In the genomic region with DNA sequence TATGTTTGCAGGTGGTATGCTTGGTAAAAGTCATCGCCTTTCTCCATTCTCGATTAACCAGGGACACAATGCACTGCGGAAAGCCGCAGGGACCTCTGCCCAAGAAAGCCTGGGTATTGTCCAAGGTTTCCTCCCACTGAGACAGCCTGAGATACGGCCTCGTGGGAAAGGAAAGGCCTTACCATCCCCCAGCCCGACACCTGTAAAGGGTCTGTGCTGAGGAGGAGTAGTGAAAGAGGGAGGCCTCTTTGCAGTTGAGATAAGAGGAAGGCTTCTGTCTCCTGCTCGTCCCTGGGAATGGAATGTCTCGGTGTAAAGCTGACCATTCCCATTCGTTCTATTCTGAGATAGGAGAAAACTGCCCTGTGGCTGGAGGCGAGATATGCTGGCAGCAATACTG, we compare ENCODE assay signal across 17 cellular contexts. TPM values are rescaled to one million over a fixed set of nuclear protein-coding genes. Genes with fewer than 3 reads are reported as not detected.
"Had no signal": no experiment of that assay in that cellular context is flagged by ENCODE, and none has a peak within 500 bp of the region (broad histone marks: within the 10 kb centered on the region; RNA-seq: fewer than 3 reads in every experiment).

No MANE protein-coding gene starts in this region.

RNA-seq across cellular contexts. Expression of gene TRIM75, which starts 19.7 kb away (rescaled TPM):
- total RNA-seq: activated CD4-positive, alpha-beta memory T cell treated with anti-CD3 and anti-CD28 coated beads, Interleukin-2, amount 10 ng/mL, durations not matched to agents 7 days and 5 days; activated CD4-positive, alpha-beta T cell treated with anti-CD3 and anti-CD28 coated beads, Interleukin-2, amount 10 ng/mL, durations not matched to agents 7 days and 5 days; activated naive CD4-positive, alpha-beta T cell treated with anti-CD3 and anti-CD28 coated beads, Interleukin-2, amount 50 U/mL, for 72 hours; activated naive CD8-positive, alpha-beta T cell treated with anti-CD3 and anti-CD28 coated beads, Interleukin-2, amount 10 ng/mL, durations not matched to agents 7 days and 5 days; activated T-cell treated with anti-CD3 and anti-CD28 coated beads, Interleukin-2, amount 50 U/mL, for 72 hours; astrocyte; bronchial epithelial cell; chondrocyte; dermis blood vessel endothelial cell; endothelial cell of umbilical vein; esophagus squamous epithelium; fibroblast of lung; fibroblast of villous mesenchyme; glomerular endothelial cell; T-helper 17 cell had no signal
- polyA plus RNA-seq: endothelial cell of umbilical vein, esophagus, fibroblast of lung had no signal

RNA-seq across cellular contexts. Expression of gene TRIM60, which starts 41.5 kb away (rescaled TPM):
- total RNA-seq: activated CD4-positive, alpha-beta memory T cell treated with anti-CD3 and anti-CD28 coated beads, Interleukin-2, amount 10 ng/mL, durations not matched to agents 7 days and 5 days; activated CD4-positive, alpha-beta T cell treated with anti-CD3 and anti-CD28 coated beads, Interleukin-2, amount 10 ng/mL, durations not matched to agents 7 days and 5 days; activated naive CD4-positive, alpha-beta T cell treated with anti-CD3 and anti-CD28 coated beads, Interleukin-2, amount 50 U/mL, for 72 hours; activated naive CD8-positive, alpha-beta T cell treated with anti-CD3 and anti-CD28 coated beads, Interleukin-2, amount 10 ng/mL, durations not matched to agents 7 days and 5 days; activated T-cell treated with anti-CD3 and anti-CD28 coated beads, Interleukin-2, amount 50 U/mL, for 72 hours; astrocyte; bronchial epithelial cell; chondrocyte; dermis blood vessel endothelial cell; endothelial cell of umbilical vein; esophagus squamous epithelium; fibroblast of lung; gastroesophageal sphincter; glomerular endothelial cell; T-helper 17 cell had no signal
- polyA plus RNA-seq: endothelial cell of umbilical vein, esophagus, fibroblast of lung had no signal
